8 cellular contexts compared by ENCODE assay signal in the genomic region with DNA sequence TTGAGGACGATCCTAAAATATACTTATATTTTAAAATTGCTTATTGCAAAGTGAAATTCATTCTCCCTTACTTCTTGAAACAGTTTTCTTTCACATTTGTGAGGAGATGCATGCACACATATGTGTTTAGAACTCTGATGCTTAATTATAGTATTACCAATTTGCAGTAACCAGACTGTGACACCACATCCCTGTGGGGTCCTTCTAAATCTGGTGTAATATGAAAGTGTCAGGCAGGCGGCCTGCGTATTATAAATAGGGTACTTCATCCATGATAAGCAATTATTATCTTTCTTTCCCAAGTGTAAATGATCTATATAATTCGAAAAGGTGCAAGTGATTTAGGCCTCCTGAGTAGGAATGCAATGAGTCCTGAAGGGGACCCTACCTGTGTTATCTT. TPM values are rescaled to one million over a fixed set of nuclear protein-coding genes. Genes with fewer than 3 reads are reported as not detected.
DNase-seq lines count a peak whose midpoint lies in the region; ATAC-seq and TF ChIP-seq lines count a peak whose summit lies in the region.

No MANE protein-coding gene starts in this region.

- TF ChIP-seq POLR2A in Peyer's patch (IDR thresholded peaks at IDR 0.05) (no peak), erythroblast (IDR thresholded peaks at IDR 0.05; ENCODE audit: low read length) (no peak)

- H3K4me1 ChIP-seq in Peyer's patch (peaks cover 0 to 15% (median 4%) of the 10 kb centered on the region in 4 donors), psoas muscle (peaks cover 14% of the 10 kb centered on the region)

- H3K27ac ChIP-seq in Peyer's patch (peak overlapping the region in 3 of 4 donors; percentile 76 to 90 (median 84)), psoas muscle (peak overlapping the region; percentile 86)

- H3K9me3 ChIP-seq in Peyer's patch (no peaks in the 10 kb centered on the region), psoas muscle (no peaks in the 10 kb centered on the region)

- H3K27me3 ChIP-seq in Peyer's patch (no peaks in the 10 kb centered on the region), psoas muscle (ENCODE audit: insufficient read depth in 3 of 3, low read length in 2 of 3) (no peaks in the 10 kb centered on the region)

- ATAC-seq in psoas muscle (no peak), HG02870 (IDR thresholded peaks at IDR 0.05; ENCODE audit: unreplicated experiment) (no peak), GM18858 (IDR thresholded peaks at IDR 0.05; ENCODE audit: unreplicated experiment) (no peak), GM18870 (IDR thresholded peaks at IDR 0.05; ENCODE audit: unreplicated experiment) (no peak)

- 39 to 48% (median 47%) methylated on average over 4 of the region's 4 CpGs for WGBS in psoas muscle, 3 donors

- H3K36me3 ChIP-seq in Peyer's patch = no peaks in the 10 kb centered on the region
- peaks cover 0 to 20% of the 10 kb centered on the region in 2 donors for H3K36me3 ChIP-seq in psoas muscle (ENCODE audit: insufficient read depth in 1 of 2, low read depth in 1 of 2)

- no peak for DNase-seq in Peyer's patch
- peak; percentile 12 to 37 for DNase-seq in erythroblast (lab: John Stamatoyannopoulos, UW)
- DNase-seq in psoas muscle = no peak
- no peak for DNase-seq in NK-92 treated with Interleukin-12 subunit alpha and Interleukin-12 subunit beta, amount 100 ng/mL, for 24 hours (lab: John Stamatoyannopoulos, UW)

- intact Hi-C loops in psoas muscle (cut with DNase I) = no loop called here

- TF ChIP-seq CTCF in GM12875 (IDR thresholded peaks at IDR 0.05; ENCODE audit: borderline replicate concordance, insufficient read depth, low read depth, low read length) (no peak), Peyer's patch (IDR thresholded peaks at IDR 0.05) (no peak), psoas muscle (IDR thresholded peaks at IDR 0.05) (no peak)

- peak overlapping the region; percentile 64 for H3K4me3 ChIP-seq in GM12875 (ENCODE audit: low read depth, low read length)
- peak overlapping the region; percentile 50 to 78 (median 61) for H3K4me3 ChIP-seq in Peyer's patch
- peak overlapping the region; percentile 83 for H3K4me3 ChIP-seq in psoas muscle

RNA-seq across cellular contexts. Expression of a gene that starts 0.8 kb away (rescaled TPM):
- total RNA-seq in Peyer's patch = 10 to 100 TPM in 1 of 4 donors, 1 to 10 TPM in 3; 2.1 to 10.7 (median 5.3) TPM
- total RNA-seq in psoas muscle = 10 to 100 TPM in 3 of 4 donors, 1 to 10 TPM in 1; 3.4 to 16.4 (median 10.6) TPM
- 1 to 10 TPM; 2.0 to 4.9 (median 4.5) TPM for polyA plus RNA-seq in psoas muscle

RNA-seq across cellular contexts. Expression of a gene that starts 1.1 kb away (rescaled TPM):
- total RNA-seq in Peyer's patch (10 to 100 TPM in 1 of 4 donors, 1 to 10 TPM in 3; 4.7 to 42.9 (median 5.7) TPM), psoas muscle (10 to 100 TPM in 1 of 4 donors, 1 to 10 TPM in 3; 3.3 to 12.9 (median 5.4) TPM)
- 1 to 10 TPM; 2.0 to 5.9 (median 4.1) TPM for polyA plus RNA-seq in psoas muscle

Comparison
In these comparisons a context has a peak if more than half of its experiments do, and no peak if none do; other contexts are left out.
1. DNase-seq: peak in erythroblast (2 of 2); none in Peyer's patch (0 of 3), psoas muscle (0 of 2) and NK-92 treated with Interleukin-12 subunit alpha and Interleukin-12 subunit beta, amount 100 ng/mL, for 24 hours (single experiment).
2. Peak in every context shown above with its lines, with median percentiles within 50 percentile points of each other: H3K4me3 ChIP-seq.